Comparison of ENCODE assay signal across 1 cellular context in the genomic region with DNA sequence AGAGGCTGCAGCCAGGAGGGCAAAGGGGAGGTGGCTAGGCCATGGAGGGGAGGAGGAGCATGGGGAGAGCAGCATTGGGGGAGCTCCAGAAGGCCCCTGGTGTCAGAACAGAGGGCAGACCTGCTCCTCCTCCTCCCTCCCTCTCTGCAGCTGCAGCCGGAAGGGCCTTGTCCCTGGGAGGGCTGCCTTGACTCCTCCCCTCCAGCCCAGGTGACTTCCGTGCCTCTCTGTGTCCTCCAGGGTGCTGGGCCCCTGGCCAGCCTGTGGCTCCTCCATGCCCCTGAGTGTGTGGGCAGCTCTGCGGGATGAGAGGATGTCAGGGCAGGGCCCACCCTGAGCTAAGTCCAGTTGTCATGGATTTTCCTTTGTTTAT.
TF ChIP-seq lines count a peak whose summit lies in the region.

No MANE protein-coding gene starts in this region.

TF ChIP-seq in HepG2, 621 proteins besides CTCF, POLR2A, EP300 and RAD21 (continued from another document and continues in another):
- TF ChIP-seq, protein P1, sequence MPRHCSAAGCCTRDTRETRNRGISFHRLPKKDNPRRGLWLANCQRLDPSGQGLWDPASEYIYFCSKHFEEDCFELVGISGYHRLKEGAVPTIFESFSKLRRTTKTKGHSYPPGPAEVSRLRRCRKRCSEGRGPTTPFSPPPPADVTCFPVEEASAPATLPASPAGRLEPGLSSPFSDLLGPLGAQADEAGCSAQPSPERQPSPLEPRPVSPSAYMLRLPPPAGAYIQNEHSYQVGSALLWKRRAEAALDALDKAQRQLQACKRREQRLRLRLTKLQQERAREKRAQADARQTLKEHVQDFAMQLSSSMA (CRISPR knock-in tag; IDR thresholded peaks at IDR 0.05), result no peak
- TF ChIP-seq MAZ (IDR thresholded peaks at IDR 0.05; ENCODE audit: borderline replicate concordance, low read depth, low read length) (no peak), MAZ (CRISPR knock-in tag; IDR thresholded peaks at IDR 0.05; ENCODE audit: low read depth) (0 out of 2 replicates have a peak, but pooled peaks have one; percentile 15), AGO2 (optimal IDR thresholded peaks at IDR 0.05; ENCODE audit: low read depth, low read length) (no peak), PAF1 (CRISPR knock-in tag; IDR thresholded peaks at IDR 0.05) (no peak), HOXA9 (CRISPR knock-in tag; IDR thresholded peaks at IDR 0.05; ENCODE audit: borderline replicate concordance) (no peak), MTA3 (CRISPR knock-in tag; IDR thresholded peaks at IDR 0.05) (no peak), ZNF749 (CRISPR knock-in tag; IDR thresholded peaks at IDR 0.05; ENCODE audit: borderline replicate concordance) (no peak), CHD2 (IDR thresholded peaks at IDR 0.05; ENCODE audit: low read depth, low read length) (no peak), DRAP1 (CRISPR knock-in tag; IDR thresholded peaks at IDR 0.05) (no peak), ATF1 (CRISPR knock-in tag; IDR thresholded peaks at IDR 0.05) (no peak), KDM5B (CRISPR knock-in tag; IDR thresholded peaks at IDR 0.05; ENCODE audit: borderline replicate concordance) (no peak), ZNF564 (CRISPR knock-in tag; IDR thresholded peaks at IDR 0.05) (no peak), ZNF563 (CRISPR knock-in tag; IDR thresholded peaks at IDR 0.05) (no peak), CREBL2 (CRISPR knock-in tag; IDR thresholded peaks at IDR 0.05; ENCODE audit: borderline replicate concordance) (0 out of 2 replicates have a peak, but pooled peaks have one; percentile 45), FOXP4 (CRISPR knock-in tag; IDR thresholded peaks at IDR 0.05) (peak; percentile 37; the same call in 1 of the 2 replicates), ZNF335 (CRISPR knock-in tag; IDR thresholded peaks at IDR 0.05) (0 out of 2 replicates have a peak, but pooled peaks have one; percentile 13), ZNF766 (CRISPR knock-in tag; IDR thresholded peaks at IDR 0.05; ENCODE audit: borderline replicate concordance) (no peak), GATAD2A (CRISPR knock-in tag; IDR thresholded peaks at IDR 0.05) (0 out of 2 replicates have a peak, but pooled peaks have one; percentile 26), REST (IDR thresholded peaks at IDR 0.05; ENCODE audit: borderline replicate concordance in 1 of 2, low read depth in 1 of 2, low read length in 2 of 2) (no peak), ZNF687 (CRISPR knock-in tag; IDR thresholded peaks at IDR 0.05) (peak; percentile 59), NBN (conservative IDR thresholded peaks at IDR 0.05) (no peak), ZUFSP (CRISPR knock-in tag; IDR thresholded peaks at IDR 0.05; ENCODE audit: borderline replicate concordance) (no peak), ATRX (CRISPR knock-in tag; IDR thresholded peaks at IDR 0.05; ENCODE audit: borderline replicate concordance) (no peak), RORA (CRISPR knock-in tag; IDR thresholded peaks at IDR 0.05) (no peak), ZIK1 (CRISPR knock-in tag; IDR thresholded peaks at IDR 0.05; ENCODE audit: borderline replicate concordance, low read depth) (no peak), ZFY (CRISPR knock-in tag; IDR thresholded peaks at IDR 0.05) (no peak; the same call in 1 of the 2 replicates), ZNF776 (CRISPR knock-in tag; IDR thresholded peaks at IDR 0.05) (no peak), ZNF550 (CRISPR knock-in tag; IDR thresholded peaks at IDR 0.05; ENCODE audit: borderline replicate concordance) (no peak), ZNF263 (CRISPR knock-in tag; IDR thresholded peaks at IDR 0.05) (peak; percentile 95), CEBPG (CRISPR knock-in tag; IDR thresholded peaks at IDR 0.05) (no peak), GATAD1 (CRISPR knock-in tag; IDR thresholded peaks at IDR 0.05) (peak; percentile 13; the same call in 1 of the 2 replicates), ZNF24 (IDR thresholded peaks at IDR 0.05) (no peak), ZNF33B (CRISPR knock-in tag; IDR thresholded peaks at IDR 0.05) (0 out of 2 replicates have a peak, but pooled peaks have one; percentile 67), PRDM4 (CRISPR knock-in tag; IDR thresholded peaks at IDR 0.05; ENCODE audit: borderline replicate concordance) (no peak), TBL1XR1 (IDR thresholded peaks at IDR 0.05; ENCODE audit: borderline replicate concordance, low read length, partially characterized antibody) (no peak), MAX (IDR thresholded peaks at IDR 0.05) (0 out of 2 replicates have a peak, but pooled peaks have one; percentile 26)
- TF ChIP-seq, protein P2, sequence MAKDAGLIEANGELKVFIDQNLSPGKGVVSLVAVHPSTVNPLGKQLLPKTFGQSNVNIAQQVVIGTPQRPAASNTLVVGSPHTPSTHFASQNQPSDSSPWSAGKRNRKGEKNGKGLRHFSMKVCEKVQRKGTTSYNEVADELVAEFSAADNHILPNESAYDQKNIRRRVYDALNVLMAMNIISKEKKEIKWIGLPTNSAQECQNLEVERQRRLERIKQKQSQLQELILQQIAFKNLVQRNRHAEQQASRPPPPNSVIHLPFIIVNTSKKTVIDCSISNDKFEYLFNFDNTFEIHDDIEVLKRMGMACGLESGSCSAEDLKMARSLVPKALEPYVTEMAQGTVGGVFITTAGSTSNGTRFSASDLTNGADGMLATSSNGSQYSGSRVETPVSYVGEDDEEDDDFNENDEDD (CRISPR knock-in tag; IDR thresholded peaks at IDR 0.05; ENCODE audit: borderline replicate concordance), result no peak
- TF ChIP-seq, protein P3, sequence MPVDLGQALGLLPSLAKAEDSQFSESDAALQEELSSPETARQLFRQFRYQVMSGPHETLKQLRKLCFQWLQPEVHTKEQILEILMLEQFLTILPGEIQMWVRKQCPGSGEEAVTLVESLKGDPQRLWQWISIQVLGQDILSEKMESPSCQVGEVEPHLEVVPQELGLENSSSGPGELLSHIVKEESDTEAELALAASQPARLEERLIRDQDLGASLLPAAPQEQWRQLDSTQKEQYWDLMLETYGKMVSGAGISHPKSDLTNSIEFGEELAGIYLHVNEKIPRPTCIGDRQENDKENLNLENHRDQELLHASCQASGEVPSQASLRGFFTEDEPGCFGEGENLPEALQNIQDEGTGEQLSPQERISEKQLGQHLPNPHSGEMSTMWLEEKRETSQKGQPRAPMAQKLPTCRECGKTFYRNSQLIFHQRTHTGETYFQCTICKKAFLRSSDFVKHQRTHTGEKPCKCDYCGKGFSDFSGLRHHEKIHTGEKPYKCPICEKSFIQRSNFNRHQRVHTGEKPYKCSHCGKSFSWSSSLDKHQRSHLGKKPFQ (CRISPR knock-in tag; IDR thresholded peaks at IDR 0.05; ENCODE audit: insufficient replicate concordance), result no peak
